In genomic region chr5:112978836-112979235, GRCh38 we compare ENCODE assay signal across 9 cellular contexts. TPM values are rescaled to one million over a fixed set of nuclear protein-coding genes. Genes with fewer than 3 reads are reported as not detected.
A peak's percentile ranks its signal among the peaks of the same experiment; 100 is the strongest.
DNase-seq lines count a peak whose midpoint lies in the region; ATAC-seq and TF ChIP-seq lines count a peak whose summit lies in the region.
"Had no signal": no experiment of that assay in that cellular context is flagged by ENCODE, and none has a peak within 500 bp of the region (broad histone marks: within the 10 kb centered on the region; RNA-seq: fewer than 3 reads in every experiment).

No MANE protein-coding gene starts in this region.

- DNase-seq in GM12865 (ENCODE audit: low read depth): no peak
- DNase-seq in T-cell: no peak
- no peak for DNase-seq in glutamatergic neuron
- DNase-seq in adrenal gland: no peak
- DNase-seq in GM03348 (ENCODE audit: low spot score): no peak
- DNase-seq in GF-D8 (lab: John Stamatoyannopoulos, UW): no peak
- no peak for DNase-seq in CD1c-positive myeloid dendritic cell (ENCODE audit: extremely low spot score)
- DNase-seq: NCI-H1092 had no signal

- no peak for TF ChIP-seq POLR2A in adrenal gland (IDR thresholded peaks at IDR 0.05)

- H3K27me3 ChIP-seq in ACC112 (ENCODE audit: insufficient read depth, low read length) (no peaks in the 10 kb centered on the region), adrenal gland (no peaks in the 10 kb centered on the region)

- H3K9me3 ChIP-seq in adrenal gland (replicated peaks in 1 of 3): no peaks in the 10 kb centered on the region

- peak overlapping the region; percentile 95 to 99 (median 97) for H3K4me3 Mint-ChIP-seq in T-cell
- H3K4me3 Mint-ChIP-seq in glutamatergic neuron (ENCODE audit: unreplicated experiment): peak overlapping the region; percentile 99

- no peaks in the 10 kb centered on the region for H3K27me3 Mint-ChIP-seq in T-cell
- H3K27me3 Mint-ChIP-seq in glutamatergic neuron (ENCODE audit: unreplicated experiment): peaks cover 20% of the 10 kb centered on the region

- 0 out of 2 replicates have a peak, but pooled peaks cover 4% of the 10 kb centered on the region for H3K36me3 ChIP-seq in ACC112 (ENCODE audit: insufficient read depth, low read length)
- no peaks in the 10 kb centered on the region for H3K36me3 ChIP-seq in adrenal gland (replicated peaks in 1 of 2)

- CTCF ChIA-PET in T-cell (lab: Charles Lee): interaction anchor here (0.7 to 2.8 kb wide), 10 partner anchors 8 to 633 kb away, joined by 3 to 43 read pairs (median 4); no protein-coding TSS in a partner anchor

- H3K9me3 Mint-ChIP-seq in T-cell (no peaks in the 10 kb centered on the region), glutamatergic neuron (ENCODE audit: unreplicated experiment) (peaks cover 28% of the 10 kb centered on the region)

- H3K36me3 Mint-ChIP-seq in T-cell (peaks cover 22% of the 10 kb centered on the region), glutamatergic neuron (ENCODE audit: unreplicated experiment) (no peaks in the 10 kb centered on the region)

- H2AFZ ChIP-seq in ACC112 (ENCODE audit: low read length, unreplicated experiment): no peak overlapping the region

- peaks cover 69% of the 10 kb centered on the region for H3K79me2 ChIP-seq in ACC112 (ENCODE audit: control insufficient read depth, insufficient read depth, low read length, unreplicated experiment)

- H3K27ac Mint-ChIP-seq in T-cell: peak overlapping the region in 1 of 2 donors; percentile 97
- peak overlapping the region; percentile 94 for H3K27ac Mint-ChIP-seq in glutamatergic neuron (ENCODE audit: unreplicated experiment)

- peak overlapping the region; percentile 94 for H3K4me3 ChIP-seq in ACC112 (ENCODE audit: low read depth, low read length)
- H3K4me3 ChIP-seq in GM12865 (ENCODE audit: low read depth, low read length): peak overlapping the region; percentile 93
- H3K4me3 ChIP-seq in adrenal gland: peak overlapping the region in 1 of 4 donors; percentile 71

- 22 to 38% (median 30%) methylated on average over 2 of the region's 2 CpGs for WGBS in adrenal gland, 4 donors

- no peak for ATAC-seq in T-cell (replicated peaks in 1 of 4)

- POLR2A ChIA-PET in T-cell (lab: Charles Lee): interaction anchor here (0.6 to 1.3 kb wide), 7 partner anchors 8 to 1525 kb away, joined by 3 to 5 read pairs (median 4); partner anchors contain the start of gene YTHDC2 (in 1 of the 2)

- H3K4me1 Mint-ChIP-seq in T-cell (peaks cover 65 to 77% (median 69%) of the 10 kb centered on the region in 3 donors), glutamatergic neuron (ENCODE audit: low read depth, unreplicated experiment) (peaks cover 40% of the 10 kb centered on the region)

- no peak overlapping the region for H3K27ac ChIP-seq in ACC112 (ENCODE audit: low read depth, low read length)
- H3K27ac ChIP-seq in adrenal gland: no peak overlapping the region

- no peak for TF ChIP-seq CTCF in GM12865 (IDR thresholded peaks at IDR 0.05; ENCODE audit: insufficient read depth, low read depth, low read length, missing control alignments)
- no peak for TF ChIP-seq CTCF in glutamatergic neuron (IDR thresholded peaks at IDR 0.05; ENCODE audit: partially characterized antibody, unreplicated experiment)
- TF ChIP-seq CTCF in adrenal gland (IDR thresholded peaks at IDR 0.05): no peak

- intact Hi-C loops in adrenal gland (cut with DNase I): no loop called here

- peaks cover 6% of the 10 kb centered on the region for H3K4me1 ChIP-seq in ACC112 (ENCODE audit: control insufficient read depth, insufficient read depth, low read length, unreplicated experiment)
- peaks cover 10 to 29% of the 10 kb centered on the region in 2 donors for H3K4me1 ChIP-seq in adrenal gland (replicated peaks in 1 of 2)

RNA-seq across cellular contexts. Expression of gene DCP2, which starts 2.2 kb away (rescaled TPM):
- 10 to 100 TPM; 68.6 to 88.5 (median 71.9) TPM for total RNA-seq in T-cell
- 117 TPM for total RNA-seq in glutamatergic neuron (ENCODE audit: unreplicated experiment)
- 10 to 100 TPM; 17.5 to 50.4 (median 44.3) TPM for total RNA-seq in adrenal gland
- polyA plus RNA-seq in adrenal gland: 1 to 10 TPM; 7.0 to 9.9 (median 7.2) TPM

RNA-seq across cellular contexts. Expression of gene REEP5, which starts 56.8 kb away (rescaled TPM):
- 10 to 100 TPM; 23.0 to 71.1 (median 53.2) TPM for total RNA-seq in T-cell
- total RNA-seq in glutamatergic neuron (ENCODE audit: unreplicated experiment): 108 TPM
- total RNA-seq in adrenal gland: 100 to 1,000 TPM in 7 of 8 donors, 10 to 100 TPM in 1; 84.6 to 198 (median 173) TPM
- polyA plus RNA-seq in adrenal gland: 100 to 1,000 TPM in 2 of 3 donors, 10 to 100 TPM in 1; 73.8 to 187 (median 107) TPM
